ENCODE assay signal across 27 cellular contexts in the genomic region with DNA sequence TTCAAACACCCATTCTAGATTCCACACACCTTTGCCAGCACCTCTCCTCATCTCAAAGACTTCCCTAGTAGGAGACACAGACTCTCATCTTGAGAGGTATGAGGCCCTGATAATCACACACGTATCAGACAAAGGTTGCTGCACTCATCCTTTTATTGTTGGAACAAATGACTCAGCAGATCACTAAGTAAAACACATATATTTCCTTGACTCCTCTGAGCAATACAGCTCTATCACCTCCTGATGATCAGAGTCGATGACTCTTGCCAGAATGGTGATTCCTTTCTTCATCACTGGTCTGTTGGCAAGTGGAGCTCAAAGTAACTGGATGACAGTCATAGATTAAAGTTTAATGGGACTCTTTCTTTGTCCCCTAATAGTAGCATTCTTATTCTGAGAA.
DNase-seq lines count a peak whose midpoint lies in the region; ATAC-seq, FAIRE-seq and TF ChIP-seq lines count a peak whose summit lies in the region.
"Had no signal": no experiment of that assay in that cellular context is flagged by ENCODE, and none has a peak within 500 bp of the region (broad histone marks: within the 10 kb centered on the region; RNA-seq: fewer than 3 reads in every experiment).

No MANE protein-coding gene starts in this region.

- dilution Hi-C loops in endothelial cell of umbilical vein (cut with MboI; ENCODE audit: extremely low pct_ligation_motif_present, low sequenced_read_pairs): no loop called here

- CTCF ChIA-PET in endothelial cell of umbilical vein (lab: Charles Lee): no interaction called here

- DNase-seq in H54 (ENCODE audit: insufficient read length, low spot score) (no peak), RKO (ENCODE audit: low spot score) (peak; percentile 9), endothelial cell of umbilical vein (ENCODE audit: low read depth, low spot score) (no peak), renal cortical epithelial cell (ENCODE audit: low read depth) (peak; percentile 36), NCI-H82 (lab: John Stamatoyannopoulos, UW) (no peak), OCI-M1 (lab: John Stamatoyannopoulos, UW) (no peak), inferior parietal cortex (ENCODE audit: extremely low spot score) (no peak)
- DNase-seq: activated CD4-positive, alpha-beta T cell treated with anti-CD3 and anti-CD28 coated beads for 36 hours; activated CD8-positive, alpha-beta T cell treated with anti-CD3 and anti-CD28 coated beads, Interleukin-2, amount 10 ng/mL, durations not matched to agents 7 days and 5 days; activated effector memory CD4-positive, alpha-beta T cell treated with Interleukin-2 at 50 U/mL for 16 hours; Calu3; colonic mucosa; effector CD8-positive, alpha-beta T cell; EL; Kasumi-1; naive thymus-derived CD4-positive, alpha-beta T cell; NCI-H2171 treated with DMSO at 0.1 percent for 48 hours; NCI-H526; psoas muscle; stimulated activated naive CD4-positive, alpha-beta T cell treated with Interleukin-2 at 50 U/mL for 16 hours; testis had no signal

- FAIRE-seq in H54 (lab: Jason Lieb, UNC) (peak; percentile 52), endothelial cell of umbilical vein (lab: Jason Lieb, UNC) (no peak)
- FAIRE-seq: GM12891, islet of Langerhans had no signal

- no TSS peak for BruUV-seq in endothelial cell of umbilical vein (replicated peaks; lab: Mats Ljungman, UMichigan)

- TF ChIP-seq CTCF in endothelial cell of umbilical vein (IDR thresholded peaks at IDR 0.05; ENCODE audit: extremely low read depth in 1 of 2, insufficient read depth in 1 of 2, low read depth in 1 of 2, low read length in 2 of 2): no peak

- H3K4me1 ChIP-seq in endothelial cell of umbilical vein (ENCODE audit: control insufficient read depth, extremely low read depth, insufficient read depth, low read length): no peaks in the 10 kb centered on the region
- H3K4me1 ChIP-seq: colonic mucosa, psoas muscle, testis had no signal

- no peaks in the 10 kb centered on the region for H4K20me1 ChIP-seq in endothelial cell of umbilical vein (replicated peaks; ENCODE audit: control insufficient read depth, extremely low read depth, insufficient read depth, low read length)

- ATAC-seq in GM21526 (IDR thresholded peaks at IDR 0.05; ENCODE audit: low FRiP score, unreplicated experiment): no peak
- ATAC-seq: activated CD4-positive, alpha-beta T cell treated with anti-CD3 and anti-CD28 coated beads for 36 hours; activated CD8-positive, alpha-beta T cell treated with anti-CD3 and anti-CD28 coated beads, Interleukin-2, amount 10 ng/mL, durations not matched to agents 7 days and 5 days; naive thymus-derived CD4-positive, alpha-beta T cell; psoas muscle had no signal

- H3K4me2 ChIP-seq in endothelial cell of umbilical vein (ENCODE audit: insufficient read depth, low read length): no peak overlapping the region

- peak overlapping the region; percentile 14 for H2AFZ ChIP-seq in endothelial cell of umbilical vein (ENCODE audit: low read depth, low read length)

- no peaks in the 10 kb centered on the region for H3K36me3 ChIP-seq in endothelial cell of umbilical vein (ENCODE audit: control insufficient read depth in 2 of 2, extremely low read depth in 1 of 2, insufficient read depth in 2 of 2, low read length in 2 of 2)
- H3K36me3 ChIP-seq: colonic mucosa, esophagus muscularis mucosa had no signal

- H3K9me3 ChIP-seq in endothelial cell of umbilical vein (replicated peaks; ENCODE audit: control insufficient read depth, insufficient read depth, low read length): no peaks in the 10 kb centered on the region
- H3K9me3 ChIP-seq: colonic mucosa, esophagus muscularis mucosa, psoas muscle, testis had no signal

- no peaks in the 10 kb centered on the region for H3K27me3 ChIP-seq in endothelial cell of umbilical vein (ENCODE audit: control insufficient read depth in 2 of 2, insufficient read depth in 2 of 2, low read length in 2 of 2)
- H3K27me3 ChIP-seq: colonic mucosa, esophagus muscularis mucosa, testis had no signal

- intact Hi-C loops in endothelial cell of umbilical vein (cut with micrococcal nuclease): no loop called here

- no peak overlapping the region for H3K27ac ChIP-seq in endothelial cell of umbilical vein (ENCODE audit: insufficient read depth, low read depth, low read length)
- H3K27ac ChIP-seq: C4-2B, colonic mucosa, esophagus muscularis mucosa, HL-60, psoas muscle, testis had no signal

- POLR2A ChIA-PET in endothelial cell of umbilical vein (lab: Charles Lee): no interaction called here

- no peaks in the 10 kb centered on the region for H3K9me1 ChIP-seq in endothelial cell of umbilical vein (replicated peaks; ENCODE audit: control insufficient read depth, extremely low read depth, insufficient read depth, low read length)

- H3K79me2 ChIP-seq in endothelial cell of umbilical vein (ENCODE audit: control insufficient read depth, insufficient read depth, low read length): no peaks in the 10 kb centered on the region

- no peak overlapping the region for H3K9ac ChIP-seq in endothelial cell of umbilical vein (replicated peaks; ENCODE audit: extremely low read depth, insufficient read depth, low read length)

- TF ChIP-seq POLR2A in H54 (IDR thresholded peaks at IDR 0.05; ENCODE audit: low read depth, low read length) (no peak), endothelial cell of umbilical vein (IDR thresholded peaks at IDR 0.05; ENCODE audit: low read depth, low read length) (no peak)

- no peak overlapping the region for H3K4me3 ChIP-seq in endothelial cell of umbilical vein (replicated peaks in 1 of 3; ENCODE audit: insufficient read depth in 1 of 3, low read depth in 1 of 3, low read length in 3 of 3)
- H3K4me3 ChIP-seq: colonic mucosa, esophagus muscularis mucosa, psoas muscle, testis had no signal

TF ChIP-seq in endothelial cell of umbilical vein, 7 proteins besides CTCF, POLR2A, EP300 and RAD21:
- TF ChIP-seq GATA2 (IDR thresholded peaks at IDR 0.05; ENCODE audit: insufficient read depth, insufficient read length, low read depth, low read length) (no peak), FOS (IDR thresholded peaks at IDR 0.05; ENCODE audit: borderline replicate concordance, insufficient read depth, low read length) (no peak), MYC (IDR thresholded peaks at IDR 0.05; ENCODE audit: low read depth, low read length) (no peak), EZH2 (IDR thresholded peaks at IDR 0.05; ENCODE audit: borderline replicate concordance, low read depth, low read length, severe bottlenecking) (no peak), POLR2AphosphoS5 (IDR thresholded peaks at IDR 0.05; ENCODE audit: insufficient read depth, low read depth, low read length) (no peak), JUN (IDR thresholded peaks at IDR 0.05; ENCODE audit: borderline replicate concordance, insufficient read depth, insufficient read length, low read depth) (no peak)
- TF ChIP-seq, protein P1, sequence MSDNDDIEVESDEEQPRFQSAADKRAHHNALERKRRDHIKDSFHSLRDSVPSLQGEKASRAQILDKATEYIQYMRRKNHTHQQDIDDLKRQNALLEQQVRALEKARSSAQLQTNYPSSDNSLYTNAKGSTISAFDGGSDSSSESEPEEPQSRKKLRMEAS (IDR thresholded peaks at IDR 0.05; ENCODE audit: insufficient read depth, insufficient read length): no peak

Comparison
In these comparisons a context has a peak if more than half of its experiments do, and no peak if none do; other contexts are left out.
1. DNase-seq: peak in RKO (single experiment) and renal cortical epithelial cell (single experiment); none in H54 (single experiment), endothelial cell of umbilical vein (single experiment), NCI-H82 (single experiment), OCI-M1 (single experiment) and inferior parietal cortex (single experiment).